In the genomic region with DNA sequence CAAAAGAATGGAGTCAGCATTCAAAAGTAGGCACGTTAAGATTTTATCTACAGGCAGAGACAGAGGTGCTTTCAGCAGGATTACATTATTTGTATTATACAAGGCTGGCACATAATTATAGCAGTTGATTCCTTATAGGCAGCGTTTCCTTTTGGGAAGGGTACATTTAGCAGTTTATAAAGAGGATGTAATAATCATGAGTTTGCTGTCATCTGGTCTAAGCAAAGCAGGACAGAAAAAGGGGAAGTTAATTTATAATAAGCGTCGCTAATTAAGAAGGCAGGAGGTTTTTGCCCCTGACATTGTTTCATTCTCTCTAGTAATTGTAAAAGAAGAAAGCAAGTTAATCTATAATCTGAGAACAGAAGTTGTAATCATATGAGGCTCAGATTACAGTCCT, we compare ENCODE assay signal across 19 cellular contexts.
DNase-seq lines count a peak whose midpoint lies in the region; ATAC-seq and TF ChIP-seq lines count a peak whose summit lies in the region.
"Had no signal": no experiment of that assay in that cellular context is flagged by ENCODE, and none has a peak within 500 bp of the region (broad histone marks: within the 10 kb centered on the region; RNA-seq: fewer than 3 reads in every experiment).

No MANE protein-coding gene starts in this region.

- no peak overlapping the region; a peak in 1 of 22 replicates for H3K27ac ChIP-seq in BLaER1 treated with 17β-estradiol and CSF1 and Interleukin-3, amounts not matched to agents 10 nM and 100 nM
- H3K27ac ChIP-seq: Peyer's patch, SK-N-MC had no signal

- H3K9me3 ChIP-seq in BLaER1 treated with 17β-estradiol and CSF1 and Interleukin-3, amounts not matched to agents 10 nM and 100 nM (replicated peaks in 1 of 11): no peaks in the 10 kb centered on the region
- H3K9me3 ChIP-seq in MG63: no peaks in the 10 kb centered on the region
- H3K9me3 ChIP-seq: Caco-2, Peyer's patch had no signal

- peaks cover 0 to 17% (median 9%) of the 10 kb centered on the region in 10 experiments; a peak in 13 of 20 replicates for H3K4me1 ChIP-seq in BLaER1 treated with 17β-estradiol and CSF1 and Interleukin-3, amounts not matched to agents 10 nM and 100 nM
- H3K4me1 ChIP-seq: Caco-2, Peyer's patch had no signal

- H3K4me2 ChIP-seq in BLaER1 treated with 17β-estradiol and CSF1 and Interleukin-3, amounts not matched to agents 10 nM and 100 nM: peak overlapping the region in 8 of 11 experiments; percentile 7 to 63 (median 33); a peak in 14 of 22 replicates

- H4K20me1 ChIP-seq in BLaER1 treated with 17β-estradiol and CSF1 and Interleukin-3, amounts not matched to agents 10 nM and 100 nM: no peaks in the 10 kb centered on the region

- peak; percentile 74 for DNase-seq in NCI-H69 (lab: John Stamatoyannopoulos, UW)
- DNase-seq in germinal center (ENCODE audit: low spot score): peak; percentile 5
- DNase-seq in MG63: no peak
- no peak for DNase-seq in cerebellar nuclear complex (lab: John Stamatoyannopoulos, UW)
- no peak for DNase-seq in CD14-positive monocyte (ENCODE audit: low spot score)
- DNase-seq: ACHN; AML-193; Caco-2; CD4-positive, alpha-beta T cell; GDM1; NCI-H1092; NCI-H2081 treated with DMSO at 0.1 percent for 48 hours; NCI-H510A; Peyer's patch; T-cell had no signal

- H3K4me1 Mint-ChIP-seq in CD14-positive monocyte: no peaks in the 10 kb centered on the region
- H3K4me1 Mint-ChIP-seq: T-cell had no signal

- H3K4me3 ChIP-seq in BLaER1 treated with 17β-estradiol and CSF1 and Interleukin-3, amounts not matched to agents 10 nM and 100 nM: no peak overlapping the region
- H3K4me3 ChIP-seq in MG63: no peak overlapping the region
- H3K4me3 ChIP-seq: Peyer's patch, SK-N-MC had no signal

- no peak for TF ChIP-seq CTCF in CD14-positive monocyte (IDR thresholded peaks at IDR 0.05)

- peaks cover 0 to 2% (median 2%) of the 10 kb centered on the region in 3 donors for H3K27me3 Mint-ChIP-seq in CD14-positive monocyte (ENCODE audit: low read depth in 3 of 3)
- H3K27me3 Mint-ChIP-seq: CD4-positive, alpha-beta T cell; T-cell had no signal

- H3K36me3 Mint-ChIP-seq in CD14-positive monocyte: no peaks in the 10 kb centered on the region
- H3K36me3 Mint-ChIP-seq: T-cell had no signal

- peaks cover 0 to 3% (median 1%) of the 10 kb centered on the region in 7 donors for H3K9me3 Mint-ChIP-seq in CD14-positive monocyte
- H3K9me3 Mint-ChIP-seq: CD4-positive, alpha-beta T cell had no signal

- ATAC-seq in GM19463 (IDR thresholded peaks at IDR 0.05; ENCODE audit: unreplicated experiment): peak; percentile 58
- ATAC-seq: Right ventricle myocardium inferior, T-cell had no signal

- no peaks in the 10 kb centered on the region for H3K27me3 ChIP-seq in BLaER1 treated with 17β-estradiol and CSF1 and Interleukin-3, amounts not matched to agents 10 nM and 100 nM
- H3K27me3 ChIP-seq in MG63: no peaks in the 10 kb centered on the region
- H3K27me3 ChIP-seq: Peyer's patch had no signal

- peak overlapping the region in 1 of 11 experiments; percentile 31; a peak in 1 of 22 replicates for H3K9ac ChIP-seq in BLaER1 treated with 17β-estradiol and CSF1 and Interleukin-3, amounts not matched to agents 10 nM and 100 nM

- H3K36me3 ChIP-seq in BLaER1 treated with 17β-estradiol and CSF1 and Interleukin-3, amounts not matched to agents 10 nM and 100 nM: no peaks in the 10 kb centered on the region
- H3K36me3 ChIP-seq in MG63: no peaks in the 10 kb centered on the region
- H3K36me3 ChIP-seq: Peyer's patch had no signal

- H3K27ac Mint-ChIP-seq in CD14-positive monocyte: no peak overlapping the region
- H3K27ac Mint-ChIP-seq: CD4-positive, alpha-beta T cell; T-cell had no signal

- intact Hi-C loops in CD14-positive monocyte (cut with micrococcal nuclease): no loop called here

- H3K4me3 Mint-ChIP-seq in CD14-positive monocyte: no peak overlapping the region
- H3K4me3 Mint-ChIP-seq: CD4-positive, alpha-beta T cell; T-cell had no signal

Comparison
In these comparisons a context has a peak if more than half of its experiments do, and no peak if none do; other contexts are left out.
1. DNase-seq: peak in NCI-H69 (single experiment) and germinal center (single experiment); none in MG63 (single experiment), cerebellar nuclear complex (0 of 2) and CD14-positive monocyte (single experiment).